In the genomic region with DNA sequence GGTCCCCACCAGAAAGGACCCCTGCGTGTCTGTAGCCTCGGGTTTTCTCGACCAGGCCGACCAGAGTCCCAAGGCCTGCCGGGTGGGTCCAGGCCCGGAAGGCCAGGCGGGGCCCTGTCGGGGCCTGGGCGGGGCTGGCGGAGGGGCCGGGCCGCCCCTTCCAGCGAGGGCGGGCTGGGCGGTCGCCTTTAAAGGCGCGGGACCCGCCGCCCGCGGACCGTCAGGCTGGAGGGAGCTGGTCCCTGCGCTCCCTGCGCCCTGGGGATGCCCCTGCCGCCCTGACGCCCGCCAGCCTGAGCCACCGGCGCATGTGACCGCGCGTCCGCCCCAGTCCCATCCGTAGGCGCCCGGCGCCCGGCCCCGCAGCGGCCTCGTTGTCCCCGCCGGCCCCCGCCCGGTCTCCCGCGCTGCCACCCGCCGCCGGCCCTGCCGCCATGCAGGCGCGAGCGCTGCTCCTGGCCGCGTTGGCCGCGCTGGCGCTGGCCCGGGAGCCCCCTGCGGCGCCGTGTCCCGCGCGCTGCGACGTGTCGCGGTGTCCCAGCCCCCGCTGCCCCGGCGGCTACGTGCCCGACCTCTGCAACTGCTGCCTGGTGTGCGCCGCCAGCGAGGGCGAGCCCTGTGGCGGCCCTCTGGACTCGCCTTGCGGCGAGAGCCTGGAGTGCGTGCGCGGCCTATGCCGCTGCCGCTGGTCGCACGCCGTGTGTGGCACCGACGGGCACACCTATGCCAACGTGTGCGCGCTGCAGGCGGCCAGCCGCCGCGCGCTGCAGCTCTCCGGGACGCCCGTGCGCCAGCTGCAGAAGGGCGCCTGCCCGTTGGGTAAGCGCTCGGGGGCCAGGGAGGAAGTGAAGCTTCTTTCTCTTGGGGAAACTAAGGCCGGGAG, we compare ENCODE assay signal across 9 cellular contexts. TPM values are rescaled to one million over a fixed set of nuclear protein-coding genes. Genes with fewer than 3 reads are reported as not detected.
A peak's percentile ranks its signal among the peaks of the same experiment; 100 is the strongest.
DNase-seq lines count a peak whose midpoint lies in the region; ATAC-seq, FAIRE-seq and TF ChIP-seq lines count a peak whose summit lies in the region.
"Had no signal": no experiment of that assay in that cellular context is flagged by ENCODE, and none has a peak within 500 bp of the region (broad histone marks: within the 10 kb centered on the region; RNA-seq: fewer than 3 reads in every experiment).

A gene (plus strand): TSS at position 220 of the 883 bp plus-strand sequence. CDS start 215 bp downstream, at position 435.

- peaks cover 76% of the 10 kb centered on the region for H3K27me3 Mint-ChIP-seq in Calu3 (ENCODE audit: unreplicated experiment)

- ATAC-seq in RWPE2 (ENCODE audit: low read depth) (peak; percentile 31; the same call in 2 of the 3 replicates), heart left ventricle (peak; percentile 30 to 80 (median 75)), pancreas (peak in 3 of 4 donors; percentile 18 to 42 (median 34)), GM19351 (IDR thresholded peaks at IDR 0.05; ENCODE audit: unreplicated experiment) (no peak), GM18517 (IDR thresholded peaks at IDR 0.05; ENCODE audit: unreplicated experiment) (no peak), HG03039 (IDR thresholded peaks at IDR 0.05; ENCODE audit: unreplicated experiment) (no peak)
- ATAC-seq: activated T-helper 17 cell treated with anti-CD3 and anti-CD28 coated beads, Interleukin-2, amount 50 U/mL, for 72 hours had no signal

- no peaks in the 10 kb centered on the region for H3K9me3 Mint-ChIP-seq in Calu3 (ENCODE audit: low read depth, unreplicated experiment)
- H3K9me3 Mint-ChIP-seq: activated T-helper 17 cell treated with anti-CD3 and anti-CD28 coated beads, Interleukin-2, amount 50 U/mL, for 72 hours had no signal

- H3K36me3 ChIP-seq in RWPE2 (ENCODE audit: low read depth) (no peaks in the 10 kb centered on the region), heart left ventricle (no peaks in the 10 kb centered on the region), pancreas (no peaks in the 10 kb centered on the region)

- no peak for FAIRE-seq in pancreas (lab: Jason Lieb, UNC)

- no peaks in the 10 kb centered on the region for H3K4me1 Mint-ChIP-seq in Calu3 (ENCODE audit: low read depth, unreplicated experiment)
- H3K4me1 Mint-ChIP-seq: activated T-helper 17 cell treated with anti-CD3 and anti-CD28 coated beads, Interleukin-2, amount 50 U/mL, for 72 hours had no signal

- BruUV-seq in Calu3 (replicated peaks; lab: Mats Ljungman, UMichigan) = no TSS peak

- 0 to 2% (median 2%) methylated on average over 65 to 111 of the region's 111 CpGs for WGBS in heart left ventricle, 4 donors
- WGBS in pancreas, 2 donors = 3% methylated on average over 72 to 111 of the region's 111 CpGs

- H3K4me3 ChIP-seq in RWPE2 (ENCODE audit: severe bottlenecking) (peak within 1 kb of the TSS; percentile 19), heart left ventricle (peak within 1 kb of the TSS; percentile 44 to 78 (median 60)), pancreas (peak within 1 kb of the TSS in 2 of 4 donors; percentile 25 to 37)

- H3K27me3 ChIP-seq in RWPE2 (ENCODE audit: insufficient read depth, poor library complexity, severe bottlenecking) (peaks cover 24% of the 10 kb centered on the region), heart left ventricle (no peaks in the 10 kb centered on the region), pancreas (peaks cover 0 to 3% (median 0%) of the 10 kb centered on the region in 4 donors)

- H3K27ac ChIP-seq in RWPE2 (ENCODE audit: poor library complexity, severe bottlenecking) (no peak within 1 kb of the TSS), heart left ventricle (peak within 1 kb of the TSS in 10 of 12 donors; percentile 60 to 84 (median 78)), pancreas (no peak within 1 kb of the TSS)

- H3K9me3 ChIP-seq in RWPE2 (ENCODE audit: severe bottlenecking) = no peaks in the 10 kb centered on the region
- no peaks in the 10 kb centered on the region for H3K9me3 ChIP-seq in heart left ventricle
- H3K9me3 ChIP-seq in pancreas = no peaks in the 10 kb centered on the region

- TF ChIP-seq POLR2A in heart left ventricle (IDR thresholded peaks at IDR 0.05) = peak; percentile 56 to 96

- no peaks in the 10 kb centered on the region for H3K36me3 Mint-ChIP-seq in Calu3 (ENCODE audit: insufficient read depth, unreplicated experiment)

- no peak within 1 kb of the TSS for H3K27ac Mint-ChIP-seq in Calu3 (ENCODE audit: unreplicated experiment)
- H3K27ac Mint-ChIP-seq: activated T-helper 17 cell treated with anti-CD3 and anti-CD28 coated beads, Interleukin-2, amount 50 U/mL, for 72 hours had no signal

- TF ChIP-seq CTCF in Calu3 (IDR thresholded peaks at IDR 0.05; ENCODE audit: unreplicated experiment) (no peak), RWPE2 (IDR thresholded peaks at IDR 0.05; ENCODE audit: poor library complexity, severe bottlenecking) (no peak), heart left ventricle (IDR thresholded peaks at IDR 0.05) (no peak), pancreas (IDR thresholded peaks at IDR 0.05) (no peak)

- H3K4me3 Mint-ChIP-seq in Calu3 (ENCODE audit: low read depth, unreplicated experiment) = peak within 1 kb of the TSS; percentile 37
- H3K4me3 Mint-ChIP-seq: activated T-helper 17 cell treated with anti-CD3 and anti-CD28 coated beads, Interleukin-2, amount 50 U/mL, for 72 hours had no signal

- DNase-seq in Calu3 = no peak
- DNase-seq in RWPE2 (ENCODE audit: low spot score) = no peak
- DNase-seq in heart left ventricle = peak; percentile 73 to 83 (median 75)
- peak in 2 of 6 donors; percentile 11 to 58 for DNase-seq in pancreas
- DNase-seq in activated CD8-positive, alpha-beta memory T cell treated with anti-CD3 and anti-CD28 coated beads for 24 hours = no peak

- CTCF ChIA-PET in Calu3 (lab: Charles Lee) = no interaction called here

- H3K4me1 ChIP-seq in RWPE2 (ENCODE audit: insufficient read depth, poor library complexity, severe bottlenecking) = no peaks in the 10 kb centered on the region
- peaks cover 3 to 77% (median 55%) of the 10 kb centered on the region in 12 donors for H3K4me1 ChIP-seq in heart left ventricle
- H3K4me1 ChIP-seq in pancreas = no peaks in the 10 kb centered on the region

- intact Hi-C loops in Calu3 (cut with micrococcal nuclease; ENCODE audit: unreplicated experiment) = no loop called here
- intact Hi-C loops in heart left ventricle (cut with DNase I) = loop anchor here in 4 of 10 donors (2.0 to 5.0 kb wide), 3 partner anchors 38 to 133 kb away; no protein-coding TSS in a partner anchor
- intact Hi-C loops in pancreas (cut with DNase I) = no loop called here

RNA-seq across cellular contexts. Expression of the gene that starts here (rescaled TPM):
- total RNA-seq in Calu3 (2022) (not detected in 2 replicates), heart left ventricle (10 to 100 TPM; 26.8 to 84.6 (median 55.0) TPM), pancreas (10 to 100 TPM in 1 of 6 donors, 1 to 10 TPM in 4, under 1 TPM in 1; 0.56 to 15.6 (median 2.8) TPM)
- polyA plus RNA-seq in heart left ventricle (10 to 100 TPM; 28.9 to 50.1 TPM), pancreas (1 to 10 TPM; 2.4 to 3.0 TPM)
- total RNA-seq: activated T-helper 17 cell treated with anti-CD3 and anti-CD28 coated beads, Interleukin-2, amount 50 U/mL, for 72 hours had no signal

Comparison
In these comparisons a context has a peak if more than half of its experiments do, and no peak if none do; other contexts are left out.
1. RNA of the gene that starts here (polyA plus RNA-seq): 28.9 to 50.1 TPM in heart left ventricle; 2.4 to 3.0 TPM in pancreas; every median in the first group is over 4 times any median in the second.
2. DNase-seq: peak in heart left ventricle (5 of 5); none in Calu3 (single experiment), RWPE2 (single experiment) and activated CD8-positive, alpha-beta memory T cell treated with anti-CD3 and anti-CD28 coated beads for 24 hours (single experiment).
3. ATAC-seq: peak in RWPE2 (single experiment), heart left ventricle (4 of 4) and pancreas (3 of 4); none in GM19351 (single experiment), GM18517 (single experiment) and HG03039 (single experiment).
4. H3K27ac ChIP-seq: peak in heart left ventricle (10 of 12); none in RWPE2 (single experiment) and pancreas (0 of 4).